25 cellular contexts compared by ENCODE assay signal in genomic region chr12:72300728-72301127, GRCh38. TPM values are rescaled to one million over a fixed set of nuclear protein-coding genes. Genes with fewer than 3 reads are reported as not detected.
"Had no signal": no experiment of that assay in that cellular context is flagged by ENCODE, and none has a peak within 500 bp of the region (broad histone marks: within the 10 kb centered on the region; RNA-seq: fewer than 3 reads in every experiment).

No MANE protein-coding gene starts in this region.

- H3K27ac ChIP-seq: coronary artery, dorsolateral prefrontal cortex, esophagus muscularis mucosa, foreskin keratinocyte, gastroesophageal sphincter, heart left ventricle, hepatocyte, left lung, lower lobe of right lung had no signal

- H2AFZ ChIP-seq: hepatocyte had no signal

- H3K4me3 ChIP-seq: coronary artery, dorsolateral prefrontal cortex, esophagus muscularis mucosa, gastroesophageal sphincter, heart left ventricle, hepatocyte, left lung, lower lobe of right lung, mucosa of descending colon had no signal

- DNase-seq: dermis blood vessel endothelial cell; dorsolateral prefrontal cortex; effector CD4-positive, alpha-beta T cell; effector memory CD4-positive, alpha-beta T cell; foreskin keratinocyte; heart left ventricle; hypothalamus; immature natural killer cell; islet precursor cell; kidney; left cardiac atrium; left lung; left ventricle myocardium superior; lower lobe of right lung; mesenchymal stem cell; mucosa of descending colon; naive B cell; naive thymus-derived CD8-positive, alpha-beta T cell had no signal

- H3K9me3 ChIP-seq: esophagus muscularis mucosa, gastroesophageal sphincter, heart left ventricle, left lung, lower lobe of right lung, mucosa of descending colon had no signal

- H3K79me2 ChIP-seq: hepatocyte had no signal

- H3K27me3 ChIP-seq: esophagus muscularis mucosa, foreskin keratinocyte, gastroesophageal sphincter, heart left ventricle, hepatocyte, left lung had no signal

- ATAC-seq: foreskin keratinocyte; gastroesophageal sphincter; heart left ventricle; left cardiac atrium; left lung; left ventricle myocardium superior; lower lobe of right lung; mucosa of descending colon; naive thymus-derived CD8-positive, alpha-beta T cell had no signal

- H3K4me1 ChIP-seq: esophagus muscularis mucosa, gastroesophageal sphincter, heart left ventricle, left lung, lower lobe of right lung had no signal

- H3K4me2 ChIP-seq: hepatocyte had no signal

- H3K36me3 ChIP-seq: esophagus muscularis mucosa, gastroesophageal sphincter, heart left ventricle, left lung, lower lobe of right lung had no signal

RNA-seq across cellular contexts. Expression of gene TRHDE, which starts 28.6 kb away (rescaled TPM):
- total RNA-seq: endothelial cell of umbilical vein; lung microvascular endothelial cell; myocyte; naive thymus-derived CD8-positive, alpha-beta T cell had no signal
- polyA plus RNA-seq: endothelial cell of umbilical vein; immature natural killer cell; naive thymus-derived CD8-positive, alpha-beta T cell had no signal
